ENCODE assay signal across 23 cellular contexts in the genomic region with DNA sequence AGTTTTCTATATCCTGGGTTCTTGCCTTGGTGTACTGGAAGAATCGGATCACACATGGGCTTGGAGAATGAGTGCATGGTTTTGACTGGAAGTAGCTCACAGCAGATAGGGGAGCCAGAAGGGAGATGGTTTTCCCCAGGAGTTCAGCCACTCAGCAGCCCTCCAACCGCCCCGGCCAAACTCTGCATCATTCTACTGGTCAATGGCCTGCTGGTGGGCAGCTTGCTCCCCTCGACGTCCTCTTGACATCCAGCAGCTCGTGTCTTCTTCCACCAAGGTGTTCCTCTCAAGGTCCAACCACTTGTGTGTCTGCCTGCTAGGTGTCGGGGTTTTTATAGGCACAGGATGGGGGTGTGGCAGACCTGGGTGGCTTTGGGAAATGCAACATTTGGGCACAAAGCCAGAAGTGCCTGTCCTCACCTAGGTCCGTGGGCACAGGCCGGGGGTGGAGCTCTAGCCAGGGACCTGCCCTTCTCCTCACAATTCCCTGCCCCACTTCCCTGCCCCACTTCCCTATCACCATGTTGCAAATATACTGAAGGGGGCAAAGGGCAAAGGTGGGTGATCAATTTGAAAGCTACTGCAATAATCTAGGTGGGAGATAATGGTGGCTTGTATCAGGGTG. TPM values are rescaled to one million over a fixed set of nuclear protein-coding genes. Genes with fewer than 3 reads are reported as not detected.
"Had no signal": no experiment of that assay in that cellular context is flagged by ENCODE, and none has a peak within 500 bp of the region (broad histone marks: within the 10 kb centered on the region; RNA-seq: fewer than 3 reads in every experiment).

No MANE protein-coding gene starts in this region.

- H3K9me3 ChIP-seq: colonic mucosa, sigmoid colon, SK-N-SH, spleen, thyroid gland had no signal

- H3K36me3 Mint-ChIP-seq: activated CD8-positive, alpha-beta memory T cell treated with anti-CD3 and anti-CD28 coated beads, Interleukin-2, amount 10 ng/mL, durations not matched to agents 7 days and 5 days; activated naive CD4-positive, alpha-beta T cell treated with anti-CD3 and anti-CD28 coated beads, Interleukin-2, amount 10 ng/mL, durations not matched to agents 7 days and 5 days had no signal

- DNase-seq: activated CD4-positive, alpha-beta T cell treated with anti-CD3 and anti-CD28 coated beads, Interleukin-2, amount 50 U/mL, for 48 hours; activated CD8-positive, alpha-beta memory T cell treated with anti-CD3 and anti-CD28 coated beads, Interleukin-2, amount 10 ng/mL, durations not matched to agents 7 days and 5 days; activated naive CD4-positive, alpha-beta T cell treated with anti-CD3 and anti-CD28 coated beads, Interleukin-2, amount 10 ng/mL, durations not matched to agents 7 days and 5 days; aorta; brain microvascular endothelial cell; colonic mucosa; endodermal cell; foreskin keratinocyte; mammary epithelial cell; sigmoid colon; SK-N-SH; spleen; stimulated activated CD4-positive, alpha-beta T cell treated with anti-CD3 and anti-CD28 coated beads, Interleukin-4, amount 100 ng/mL, for 4 hours; stimulated activated naive CD4-positive, alpha-beta T cell; T1000; thyroid gland had no signal

- H3K36me3 ChIP-seq: brain microvascular endothelial cell, colonic mucosa, sigmoid colon, spleen, thyroid gland had no signal

- H3K27me3 Mint-ChIP-seq: activated CD8-positive, alpha-beta memory T cell treated with anti-CD3 and anti-CD28 coated beads, Interleukin-2, amount 10 ng/mL, durations not matched to agents 7 days and 5 days; central memory CD8-positive, alpha-beta T cell had no signal

- ATAC-seq: activated CD4-positive, CD25-positive, alpha-beta regulatory T cell treated with anti-CD3 and anti-CD28 coated beads, Interleukin-2, amount 50 U/mL, for 24 hours; activated CD8-positive, alpha-beta memory T cell treated with anti-CD3 and anti-CD28 coated beads, Interleukin-2, amount 10 ng/mL, durations not matched to agents 7 days and 5 days; foreskin keratinocyte; left lobe of liver had no signal

- H3K27me3 ChIP-seq: brain microvascular endothelial cell, colonic mucosa, foreskin keratinocyte, sigmoid colon, spleen, thyroid gland had no signal

- H3K4me3 Mint-ChIP-seq: activated CD8-positive, alpha-beta memory T cell treated with anti-CD3 and anti-CD28 coated beads, Interleukin-2, amount 10 ng/mL, durations not matched to agents 7 days and 5 days; activated naive CD4-positive, alpha-beta T cell treated with anti-CD3 and anti-CD28 coated beads, Interleukin-2, amount 10 ng/mL, durations not matched to agents 7 days and 5 days; central memory CD8-positive, alpha-beta T cell; endodermal cell had no signal

- FAIRE-seq: keratinocyte had no signal

- H3K4me3 ChIP-seq: colonic mucosa, sigmoid colon, spleen, thyroid gland had no signal

- H3K27ac ChIP-seq: brain microvascular endothelial cell, colonic mucosa, foreskin keratinocyte, parathyroid adenoma, sigmoid colon, thyroid gland had no signal

- H3K27ac Mint-ChIP-seq: activated CD8-positive, alpha-beta memory T cell treated with anti-CD3 and anti-CD28 coated beads, Interleukin-2, amount 10 ng/mL, durations not matched to agents 7 days and 5 days; activated T-helper 2 cell treated with anti-CD3 and anti-CD28 coated beads, Interferon-gamma antibody, Interleukin-2, Interleukin-4, amounts not matched to agents 10 μg/mL and 5 μg/mL and 100 μg/mL, durations not matched to agents 14 hours and 24 hours and 36 hours; endodermal cell had no signal

- H3K9me3 Mint-ChIP-seq: activated naive CD4-positive, alpha-beta T cell treated with anti-CD3 and anti-CD28 coated beads, Interleukin-2, amount 10 ng/mL, durations not matched to agents 7 days and 5 days; activated T-helper 2 cell treated with anti-CD3 and anti-CD28 coated beads, Interferon-gamma antibody, Interleukin-2, Interleukin-4, amounts not matched to agents 10 μg/mL and 5 μg/mL and 100 μg/mL, durations not matched to agents 14 hours and 24 hours and 36 hours; central memory CD8-positive, alpha-beta T cell; endodermal cell had no signal

RNA-seq across cellular contexts. Expression of gene CD200R1, which starts 12.9 kb away (rescaled TPM):
- total RNA-seq: epithelial cell of proximal tubule had no signal
- polyA plus RNA-seq: mammary epithelial cell had no signal
